11 cellular contexts compared by ENCODE assay signal in the genomic region with DNA sequence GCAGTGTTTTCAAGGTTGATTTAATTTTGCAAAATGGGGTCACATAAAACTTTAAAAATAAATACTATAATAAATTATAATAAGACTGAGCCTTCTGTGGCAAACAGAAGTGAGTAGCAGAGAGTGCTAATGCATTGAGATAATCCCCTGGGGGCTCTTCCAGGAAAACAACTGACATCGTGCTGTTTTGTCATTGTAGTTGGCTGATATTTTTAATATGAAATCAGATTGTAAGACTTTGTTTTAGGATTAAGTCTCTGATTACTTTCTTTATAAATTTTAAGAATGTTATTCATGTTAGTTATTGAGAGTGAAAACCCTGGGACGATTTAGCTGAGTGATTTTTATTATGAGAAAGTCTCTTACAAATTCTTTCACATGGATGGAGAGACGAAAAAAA.
A peak's percentile ranks its signal among the peaks of the same experiment; 100 is the strongest.
DNase-seq lines count a peak whose midpoint lies in the region; ATAC-seq, FAIRE-seq and TF ChIP-seq lines count a peak whose summit lies in the region.
"Had no signal": no experiment of that assay in that cellular context is flagged by ENCODE, and none has a peak within 500 bp of the region (broad histone marks: within the 10 kb centered on the region; RNA-seq: fewer than 3 reads in every experiment).

No MANE protein-coding gene starts in this region.

- BruUV-seq in GM12878 (replicated peaks; lab: Mats Ljungman, UMichigan), result no TSS peak

- no peak overlapping the region for H3K4ac ChIP-seq in mesenchymal stem cell (ENCODE audit: low read depth in 1 of 2, low read length in 2 of 2)

- WGBS in GM12878 (ENCODE audit: insufficient coverage, insufficient replicate concordance, low lambda C conversion rate, missing lambda C conversion rate), result 45% methylated on average over 3 of the region's 3 CpGs
- 20% methylated on average over 1 of the region's 3 CpGs for WGBS in mesenchymal stem cell

- H2BK5ac ChIP-seq in mesenchymal stem cell (ENCODE audit: low read depth, low read length, poor library complexity, severe bottlenecking), result no peak overlapping the region

- peaks cover 98% of the 10 kb centered on the region for H3K79me2 ChIP-seq in GM12878 (ENCODE audit: control insufficient read depth, insufficient read depth, low read length)

- no peak for TF ChIP-seq EP300 in GM12878 (IDR thresholded peaks at IDR 0.05; ENCODE audit: borderline replicate concordance in 1 of 2, control insufficient read depth in 1 of 2, low read depth in 2 of 2, low read length in 2 of 2)

- H4K20me1 ChIP-seq in GM12878 (ENCODE audit: control insufficient read depth, insufficient read depth), result no peaks in the 10 kb centered on the region

- TF ChIP-seq CTCF in GM12878 (IDR thresholded peaks at IDR 0.05 in 2 of 3, conservative IDR thresholded peaks at IDR 0.05 in 1 of 3; ENCODE audit: control insufficient read depth in 2 of 3, extremely low read depth in 1 of 3, insufficient read depth in 1 of 3, low read depth in 3 of 3, low read length in 3 of 3), result no peak

- ATAC-seq in GM12878 (no peak; the same call in 2 of the 3 replicates), HG03565 (IDR thresholded peaks at IDR 0.05; ENCODE audit: unreplicated experiment) (no peak)

- CTCF ChIA-PET in GM12878 (lab: Yijun Ruan, JAX), result interaction anchor here (1.3 to 1.9 kb wide), 3 partner anchors 17 to 29 kb away, joined by 3 to 5 read pairs (median 3); no protein-coding TSS in a partner anchor

- intact Hi-C loops in GM12878 (cut with micrococcal nuclease; ENCODE audit: unreplicated experiment), result no loop called here

- no peak for TF ChIP-seq POLR2A in GM12878 (IDR thresholded peaks at IDR 0.05; ENCODE audit: low read depth, low read length)

- no peak overlapping the region for H2BK15ac ChIP-seq in mesenchymal stem cell (ENCODE audit: low read depth, poor library complexity, severe bottlenecking)

- TF ChIP-seq RAD21 in GM12878 (IDR thresholded peaks at IDR 0.05; ENCODE audit: insufficient read depth, low read depth, low read length), result no peak

- no peak overlapping the region for H4K8ac ChIP-seq in mesenchymal stem cell (ENCODE audit: low read length)

- H3K27ac ChIP-seq in GM12878 (ENCODE audit: control insufficient read depth, insufficient read depth), result peak overlapping the region; percentile 3
- H3K27ac ChIP-seq in mesenchymal stem cell (ENCODE audit: low read length, poor library complexity, severe bottlenecking), result peak overlapping the region; percentile 87
- H3K27ac ChIP-seq in subcutaneous abdominal adipose tissue (ENCODE audit: low read depth, low read length), result peak overlapping the region; percentile 97

- H3K18ac ChIP-seq in mesenchymal stem cell (ENCODE audit: low read depth in 1 of 2, low read length in 2 of 2), result no peak overlapping the region

- no peak overlapping the region for H3K23ac ChIP-seq in mesenchymal stem cell (ENCODE audit: low read length in 2 of 2)

- no peak overlapping the region for H2BK12ac ChIP-seq in mesenchymal stem cell (ENCODE audit: low read length in 2 of 2)

- FAIRE-seq in GM12878 (lab: Jason Lieb, UNC), result no peak

- RAD21 ChIA-PET in GM12878 (lab: Charles Lee; ENCODE audit: unreplicated experiment), result interaction anchor here (1.9 to 3.2 kb wide), 2 partner anchors 32 to 55 kb away, joined by 5 to 13 read pairs; no protein-coding TSS in a partner anchor

- H2AFZ ChIP-seq in GM12878 (ENCODE audit: control insufficient read depth, low read depth, low read length) (no peak overlapping the region), mesenchymal stem cell (ENCODE audit: low read depth, low read length) (no peak overlapping the region)

- H2AK5ac ChIP-seq in mesenchymal stem cell (ENCODE audit: low read length, severe bottlenecking), result no peak overlapping the region

- no peak overlapping the region for H2BK120ac ChIP-seq in mesenchymal stem cell (ENCODE audit: low read depth, low read length)

- SMC1A ChIA-PET in GM12878 (lab: Charles Lee; ENCODE audit: uncharacterized antibody, unreplicated experiment), result interaction anchor here (0.9 kb wide), 1 partner anchor 98 kb away, joined by 3 read pairs; no protein-coding TSS in a partner anchor

- H3K4me1 ChIP-seq in GM12878 (ENCODE audit: control insufficient read depth, insufficient read depth, low read length) (peaks cover 56% of the 10 kb centered on the region), mesenchymal stem cell (ENCODE audit: control insufficient read depth, insufficient read depth, low read depth, low read length) (peaks cover 23% of the 10 kb centered on the region), subcutaneous abdominal adipose tissue (ENCODE audit: control insufficient read depth in 5 of 5, insufficient read depth in 5 of 5, low read length in 5 of 5) (peaks cover 16 to 75% (median 71%) of the 10 kb centered on the region in 5 donors)

- H3K4me3 ChIP-seq in GM12878, result 0 out of 2 replicates have a peak overlapping the region, but pooled peaks have one; percentile 5
- H3K4me3 ChIP-seq in mesenchymal stem cell (ENCODE audit: insufficient read depth in 1 of 2, low read depth in 1 of 2, low read length in 2 of 2), result no peak overlapping the region
- no peak overlapping the region for H3K4me3 ChIP-seq in subcutaneous abdominal adipose tissue (ENCODE audit: low read depth in 1 of 5, low read length in 5 of 5)

- in situ Hi-C loops in GM12878 (cut with MboI), result no loop called here

- H3K27me3 ChIP-seq in GM12878 (replicated peaks in 1 of 2; ENCODE audit: control insufficient read depth in 2 of 2, insufficient read depth in 2 of 2, low read length in 1 of 2) (no peaks in the 10 kb centered on the region), mesenchymal stem cell (ENCODE audit: control insufficient read depth in 1 of 2, insufficient read depth in 1 of 2, low read length in 2 of 2) (no peaks in the 10 kb centered on the region), subcutaneous abdominal adipose tissue (ENCODE audit: control insufficient read depth in 5 of 5, insufficient read depth in 4 of 5, low read length in 5 of 5) (no peaks in the 10 kb centered on the region)

- 0 out of 2 replicates have a peak overlapping the region, but pooled peaks have one; percentile 12 for H3K4me2 ChIP-seq in GM12878 (ENCODE audit: control insufficient read depth, insufficient read depth)
- no peak overlapping the region for H3K4me2 ChIP-seq in mesenchymal stem cell (ENCODE audit: low read length, poor library complexity, severe bottlenecking)

- H3K36me3 ChIP-seq in GM12878 (ENCODE audit: control insufficient read depth in 2 of 2, insufficient read depth in 2 of 2, low read length in 1 of 2) (no peaks in the 10 kb centered on the region; a peak in 2 of 4 replicates), mesenchymal stem cell (ENCODE audit: control insufficient read depth in 1 of 2, insufficient read depth in 2 of 2, low read depth in 1 of 2, low read length in 2 of 2) (no peaks in the 10 kb centered on the region), subcutaneous abdominal adipose tissue (ENCODE audit: control insufficient read depth in 5 of 5, insufficient read depth in 5 of 5, low read length in 5 of 5) (no peaks in the 10 kb centered on the region)

- peak; percentile 27 for DNase-seq in NAMALWA (ENCODE audit: low spot score)
- no peak for DNase-seq in GM12878 (ENCODE audit: low read depth, low spot score)
- DNase-seq in mesenchymal stem cell, result no peak
- no peak for DNase-seq in AML-193 (lab: John Stamatoyannopoulos, UW)
- no peak for DNase-seq in cortex of kidney (lab: John Stamatoyannopoulos, UW)
- no peak for DNase-seq in stimulated activated CD4-positive, alpha-beta T cell treated with anti-CD3 and anti-CD28 coated beads, Interleukin-4, amount 100 ng/mL, for 1 hour
- DNase-seq: DND-41; GOT3; stimulated activated CD4-positive, alpha-beta T cell treated with anti-CD3 and anti-CD28 coated beads, Interleukin-4, amount 100 ng/mL, for 4 hours had no signal

- POLR2A ChIA-PET in GM12878 (lab: Charles Lee), result no interaction called here

- H3K9ac ChIP-seq in GM12878 (ENCODE audit: control insufficient read depth, insufficient read depth, low read length) (no peak overlapping the region), mesenchymal stem cell (ENCODE audit: low read length) (peak overlapping the region; percentile 82), subcutaneous abdominal adipose tissue (ENCODE audit: low read length in 5 of 5) (peak overlapping the region in 3 of 5 donors; percentile 16 to 56 (median 40))

- H3K79me1 ChIP-seq in mesenchymal stem cell (replicated peaks; ENCODE audit: low read length, poor library complexity, severe bottlenecking), result peaks cover 11% of the 10 kb centered on the region

- H3K9me3 ChIP-seq in GM12878 (replicated peaks; ENCODE audit: control insufficient read depth, insufficient read depth, low read length), result no peaks in the 10 kb centered on the region
- H3K9me3 ChIP-seq in mesenchymal stem cell (ENCODE audit: control insufficient read depth, low read length), result no peaks in the 10 kb centered on the region
- H3K9me3 ChIP-seq in subcutaneous abdominal adipose tissue (ENCODE audit: control insufficient read depth in 5 of 5, low read length in 5 of 5), result no peaks in the 10 kb centered on the region

- no peak overlapping the region for H4K91ac ChIP-seq in mesenchymal stem cell (ENCODE audit: low read length)

- no peak overlapping the region for H3K14ac ChIP-seq in mesenchymal stem cell (ENCODE audit: low read length in 2 of 2)

TF ChIP-seq in GM12878, 131 proteins besides CTCF, POLR2A, EP300 and RAD21:
- TF ChIP-seq RBBP5 (conservative IDR thresholded peaks at IDR 0.05) (no peak), MTA3 (IDR thresholded peaks at IDR 0.05; ENCODE audit: borderline replicate concordance, low read length) (no peak), IKZF2 (IDR thresholded peaks at IDR 0.05) (no peak), MEF2B (IDR thresholded peaks at IDR 0.05; ENCODE audit: partially characterized antibody, poor library complexity, severe bottlenecking) (peak; percentile 61)
TF ChIP-seq in GM12878: peak in this region for 1.

Comparison
In these comparisons a context has a peak if more than half of its experiments do, and no peak if none do; other contexts are left out.
1. H3K27ac ChIP-seq: peak in every context shown above with its lines; median percentile 97 in subcutaneous abdominal adipose tissue; 87 in mesenchymal stem cell; 3 in GM12878.